Comparison of ENCODE assay signal across 12 cellular contexts in the genomic region with DNA sequence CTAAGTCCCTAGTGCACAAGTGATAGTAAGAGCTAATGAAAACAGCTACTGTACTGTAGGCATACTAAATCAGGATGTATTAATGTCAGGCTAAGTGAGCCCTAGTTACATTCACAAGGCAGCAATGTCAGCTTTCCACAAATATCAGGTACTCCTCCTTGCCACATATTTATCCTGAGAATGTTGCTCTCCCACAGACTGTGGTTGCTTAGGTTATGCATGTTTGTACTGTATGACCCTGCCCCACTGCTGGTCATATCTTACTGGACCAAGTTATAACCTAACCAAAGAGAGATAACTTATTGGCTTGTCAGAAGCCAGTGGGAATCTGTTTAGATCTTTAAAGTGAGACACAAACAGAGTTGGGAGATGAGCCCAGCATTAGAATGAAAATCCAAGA.
DNase-seq lines count a peak whose midpoint lies in the region; TF ChIP-seq lines count a peak whose summit lies in the region.
"Had no signal": no experiment of that assay in that cellular context is flagged by ENCODE, and none has a peak within 500 bp of the region (broad histone marks: within the 10 kb centered on the region; RNA-seq: fewer than 3 reads in every experiment).

No MANE protein-coding gene starts in this region.

- DNase-seq in amniotic epithelial cell (ENCODE audit: low read depth) (peak; percentile 86), astrocyte of the spinal cord (ENCODE audit: low read depth, low spot score) (peak; percentile 2), kidney tubule cell (ENCODE audit: low spot score) (peak; percentile 68), renal cortical epithelial cell (ENCODE audit: low read depth) (peak; percentile 33), posterior cingulate gyrus (no peak), GF-D8 (lab: John Stamatoyannopoulos, UW) (no peak)
- DNase-seq in activated CD8-positive, alpha-beta memory T cell treated with anti-CD3 and anti-CD28 coated beads, Interleukin-2, amount 50 U/mL, for 4 hours, result no peak
- DNase-seq: C1 segment of cervical spinal cord; Calu3; CD4-positive, alpha-beta T cell; DMS 273 treated with DMSO at 0.1 percent for 48 hours had no signal

- no peak for TF ChIP-seq CTCF in astrocyte of the spinal cord (IDR thresholded peaks at IDR 0.05; ENCODE audit: low read depth, low read length)

- intact Hi-C loops in posterior cingulate gyrus (cut with DNase I), result no loop called here

- H3K4me3 ChIP-seq in astrocyte of the spinal cord (ENCODE audit: low read depth, low read length), result no peak overlapping the region
- H3K4me3 ChIP-seq: HAP-1 had no signal

- in situ Hi-C loops in astrocyte of the spinal cord (cut with HindIII; ENCODE audit: low sequenced_read_pairs), result no loop called here

Comparison
In these comparisons a context has a peak if more than half of its experiments do, and no peak if none do; other contexts are left out.
1. DNase-seq: peak in amniotic epithelial cell (single experiment), astrocyte of the spinal cord (single experiment), kidney tubule cell (single experiment) and renal cortical epithelial cell (single experiment); none in posterior cingulate gyrus (0 of 10), activated CD8-positive, alpha-beta memory T cell treated with anti-CD3 and anti-CD28 coated beads, Interleukin-2, amount 50 U/mL, for 4 hours (single experiment) and GF-D8 (single experiment).